ENCODE assay signal across 1 cellular context in genomic region chr11:47552581-47553416, GRCh38.
TF ChIP-seq lines count a peak whose summit lies in the region.

CELF1 (minus strand) TSS chr11:47553132; CDS start chr11:47499523, 53,609 bp downstream.

TF ChIP-seq in K562, 482 proteins besides CTCF, POLR2A, EP300 and RAD21 (continued from another document and continues in another):
- TF ChIP-seq MITF (IDR thresholded peaks at IDR 0.05), result no peak
- TF ChIP-seq NR2C2 (CRISPR knock-in tag; IDR thresholded peaks at IDR 0.05), result peak; percentile 33; the same call in 1 of the 2 replicates
- TF ChIP-seq NR2C2 (tag; IDR thresholded peaks at IDR 0.05), result peak; percentile 75; the same call in 1 of the 2 replicates
- no peak for TF ChIP-seq GATA2 (CRISPR knock-in tag; IDR thresholded peaks at IDR 0.05)
- TF ChIP-seq POLR2AphosphoS5 (IDR thresholded peaks at IDR 0.05; ENCODE audit: control insufficient read depth, insufficient read depth, low read depth, low read length), result peak; percentile 69
- no peak; the same call in 1 of the 2 replicates for TF ChIP-seq ZNF384 (IDR thresholded peaks at IDR 0.05; ENCODE audit: low read depth, low read length)
- TF ChIP-seq KAT8 (IDR thresholded peaks at IDR 0.05; ENCODE audit: low read depth), result no peak
- peak; percentile 73; the same call in 1 of the 2 replicates for TF ChIP-seq CBX1 (IDR thresholded peaks at IDR 0.05; ENCODE audit: low read depth)
- TF ChIP-seq MLX (CRISPR knock-in tag; conservative IDR thresholded peaks at IDR 0.05), result no peak
- no peak for TF ChIP-seq ARID4B (CRISPR knock-in tag; IDR thresholded peaks at IDR 0.05)
- peak; percentile 7; the same call in 1 of the 2 replicates for TF ChIP-seq BHLHE40 (IDR thresholded peaks at IDR 0.05; ENCODE audit: low read length)
- TF ChIP-seq SMARCE1 (IDR thresholded peaks at IDR 0.05), result no peak
- 0 out of 2 replicates have a peak, but pooled peaks have one; percentile 49 for TF ChIP-seq ZNF444 (CRISPR knock-in tag; IDR thresholded peaks at IDR 0.05)
- no peak for TF ChIP-seq POLR2H (tag; IDR thresholded peaks at IDR 0.05; ENCODE audit: low read depth)
- TF ChIP-seq MYC (IDR thresholded peaks at IDR 0.05; ENCODE audit: low read depth, low read length), result peak; percentile 69; the same call in 1 of the 2 replicates
- peak; percentile 78; the same call in 1 of the 2 replicates for TF ChIP-seq MYC (CRISPR knock-in tag; IDR thresholded peaks at IDR 0.05; ENCODE audit: borderline replicate concordance, low read depth)
- TF ChIP-seq ZNF445 (CRISPR knock-in tag; IDR thresholded peaks at IDR 0.05; ENCODE audit: low read depth), result no peak
- no peak for TF ChIP-seq ESRRB (CRISPR knock-in tag; IDR thresholded peaks at IDR 0.05; ENCODE audit: borderline replicate concordance)
- TF ChIP-seq ZNF24 (IDR thresholded peaks at IDR 0.05), result no peak; the same call in 1 of the 2 replicates
- no peak for TF ChIP-seq SMAD3 (CRISPR knock-in tag; conservative IDR thresholded peaks at IDR 0.05)
- TF ChIP-seq ZNF76 (CRISPR knock-in tag; IDR thresholded peaks at IDR 0.05; ENCODE audit: borderline replicate concordance), result no peak
- TF ChIP-seq PTRF (tag; IDR thresholded peaks at IDR 0.05), result no peak
- TF ChIP-seq HDAC2 (IDR thresholded peaks at IDR 0.05), result no peak
- peak in 1 of 2 experiments; percentile 64; a peak in 2 of 4 replicates for TF ChIP-seq RCOR1 (IDR thresholded peaks at IDR 0.05; ENCODE audit: borderline replicate concordance in 1 of 2, low read depth in 2 of 2, low read length in 2 of 2)
- TF ChIP-seq SRSF3 (IDR thresholded peaks at IDR 0.05; ENCODE audit: insufficient read depth, low read length), result no peak
- TF ChIP-seq ZNF408 (CRISPR knock-in tag; IDR thresholded peaks at IDR 0.05; ENCODE audit: low read depth), result no peak
- TF ChIP-seq EHMT2 (IDR thresholded peaks at IDR 0.05), result no peak; the same call in 1 of the 2 replicates
- no peak for TF ChIP-seq KLF16 (IDR thresholded peaks at IDR 0.05)
- 0 out of 2 replicates have a peak, but pooled peaks have one; percentile 53 for TF ChIP-seq NCOA6 (IDR thresholded peaks at IDR 0.05)
- no peak for TF ChIP-seq KAT2B (IDR thresholded peaks at IDR 0.05; ENCODE audit: low read depth, low read length)
- TF ChIP-seq ZC3H11A (IDR thresholded peaks at IDR 0.05; ENCODE audit: low read depth, low read length), result 0 out of 2 replicates have a peak, but pooled peaks have one; percentile 45
- peak; percentile 53 for TF ChIP-seq PRDM10 (IDR thresholded peaks at IDR 0.05; ENCODE audit: partially characterized antibody)
- TF ChIP-seq MAZ (CRISPR knock-in tag; conservative IDR thresholded peaks at IDR 0.05 in 1 of 2, IDR thresholded peaks at IDR 0.05 in 1 of 2), result peak; percentile 100
- TF ChIP-seq ZNF512 (tag; IDR thresholded peaks at IDR 0.05), result no peak
- TF ChIP-seq ZBTB2 (IDR thresholded peaks at IDR 0.05), result peak; percentile 34; the same call in 1 of the 2 replicates
- TF ChIP-seq RHOXF2B (CRISPR knock-in tag; conservative IDR thresholded peaks at IDR 0.05), result no peak
- no peak for TF ChIP-seq CEBPB (tag; IDR thresholded peaks at IDR 0.05)
- no peak for TF ChIP-seq ZNF589 (CRISPR knock-in tag; IDR thresholded peaks at IDR 0.05; ENCODE audit: low read depth)
- TF ChIP-seq ZNF41 (CRISPR knock-in tag; conservative IDR thresholded peaks at IDR 0.05), result no peak
- peak; percentile 70 for TF ChIP-seq ETV5 (CRISPR knock-in tag; IDR thresholded peaks at IDR 0.05; ENCODE audit: low read depth)
- TF ChIP-seq CREB3L1 (IDR thresholded peaks at IDR 0.05; ENCODE audit: borderline replicate concordance, low read depth), result no peak
- no peak for TF ChIP-seq OTX1 (CRISPR knock-in tag; IDR thresholded peaks at IDR 0.05)
- no peak for TF ChIP-seq KLF6 (CRISPR knock-in tag; IDR thresholded peaks at IDR 0.05; ENCODE audit: borderline replicate concordance)
- TF ChIP-seq KLF13 (tag; IDR thresholded peaks at IDR 0.05; ENCODE audit: borderline replicate concordance, low read depth), result peak; percentile 42; the same call in 1 of the 2 replicates
- no peak for TF ChIP-seq TOE1 (IDR thresholded peaks at IDR 0.05; ENCODE audit: borderline replicate concordance)
- no peak for TF ChIP-seq TOE1 (CRISPR knock-in tag; IDR thresholded peaks at IDR 0.05; ENCODE audit: borderline replicate concordance, low read depth)
- TF ChIP-seq PHF21A (IDR thresholded peaks at IDR 0.05; ENCODE audit: borderline replicate concordance, low read depth), result no peak
- TF ChIP-seq KLF10 (CRISPR knock-in tag; IDR thresholded peaks at IDR 0.05), result no peak
- TF ChIP-seq ZNF354B (CRISPR knock-in tag; IDR thresholded peaks at IDR 0.05), result no peak
- 0 out of 4 replicates have a peak, but pooled peaks of 1 of the 2 experiments have one; percentile 56 for TF ChIP-seq BCLAF1 (IDR thresholded peaks at IDR 0.05; ENCODE audit: borderline replicate concordance in 1 of 2, control insufficient read depth in 1 of 2, low read depth in 2 of 2, low read length in 1 of 2)
